Comparison of ENCODE assay signal across 15 cellular contexts in genomic region chr2:63555931-63556330, GRCh38.
"Had no signal": no experiment of that assay in that cellular context is flagged by ENCODE, and none has a peak within 500 bp of the region (broad histone marks: within the 10 kb centered on the region; RNA-seq: fewer than 3 reads in every experiment).

No MANE protein-coding gene starts in this region.

- H3K27ac ChIP-seq: adrenal gland, esophagus squamous epithelium, sigmoid colon, thoracic aorta, upper lobe of right lung, WERI-Rb-1 had no signal

- H3K4me1 ChIP-seq: upper lobe of right lung had no signal

- H3K4me3 ChIP-seq: adrenal gland, esophagus squamous epithelium, sigmoid colon, thoracic aorta, upper lobe of right lung had no signal

- H3K36me3 ChIP-seq: adrenal gland, esophagus squamous epithelium, sigmoid colon, thoracic aorta, upper lobe of right lung, WERI-Rb-1 had no signal

- H3K27me3 ChIP-seq: adrenal gland, esophagus squamous epithelium, sigmoid colon, upper lobe of right lung had no signal

- DNase-seq: activated CD4-positive, alpha-beta memory T cell treated with anti-CD3 and anti-CD28 coated beads for 36 hours; activated gamma-delta T cell treated with Interleukin-2 at 50 U/mL for 16 hours; activated T-cell treated with anti-CD3 and anti-CD28 coated beads for 4 hours; adrenal gland; effector CD8-positive, alpha-beta T cell; esophagus squamous epithelium; left cardiac atrium; mesenchymal stem cell; naive thymus-derived CD8-positive, alpha-beta T cell; sigmoid colon; stimulated activated naive B cell treated with anti-CD40 and anti-IgM and Interleukin-4, amounts not matched to agents 10 μg/mL and 1 μg/mL and 100 μg/mL, for 72 hours; WERI-Rb-1 had no signal

- H3K9me3 ChIP-seq: adrenal gland, sigmoid colon had no signal

- ATAC-seq: activated naive CD4-positive, alpha-beta T cell treated with anti-CD3 and anti-CD28 coated beads, Interleukin-2, amount 50 U/mL, for 72 hours; left cardiac atrium; naive thymus-derived CD8-positive, alpha-beta T cell; stimulated activated naive B cell treated with anti-CD40 and anti-IgM and Interleukin-4, amounts not matched to agents 10 μg/mL and 1 μg/mL and 100 μg/mL, for 72 hours; upper lobe of right lung had no signal
